ENCODE assay signal across 1 cellular context in genomic region chr7:22696672-22697071, GRCh38.
TF ChIP-seq lines count a peak whose summit lies in the region.

No MANE protein-coding gene starts in this region.

TF ChIP-seq in K562, 482 proteins besides CTCF, POLR2A, EP300 and RAD21 (continued from another document and continues in another):
- TF ChIP-seq AFF1 (IDR thresholded peaks at IDR 0.05; ENCODE audit: low read depth in 1 of 2, partially characterized antibody in 2 of 2) (peak in 1 of 2 experiments; percentile 35), POLR3G (IDR thresholded peaks at IDR 0.05; ENCODE audit: extremely low read depth, insufficient read length, insufficient replicate concordance) (no peak), ZBTB8A (IDR thresholded peaks at IDR 0.05; ENCODE audit: partially characterized antibody) (no peak), CEBPB (tag; IDR thresholded peaks at IDR 0.05) (no peak), ATF3 (IDR thresholded peaks at IDR 0.05) (peak; percentile 66), ATF3 (CRISPR knock-in tag; conservative IDR thresholded peaks at IDR 0.05) (no peak; the same call in 1 of the 2 replicates), ARID4B (CRISPR knock-in tag; IDR thresholded peaks at IDR 0.05) (no peak), ZNF133 (CRISPR knock-in tag; IDR thresholded peaks at IDR 0.05) (no peak), TCF7 (IDR thresholded peaks at IDR 0.05; ENCODE audit: borderline replicate concordance) (no peak), PCBP1 (IDR thresholded peaks at IDR 0.05; ENCODE audit: low read depth, low read length, poor library complexity, severe bottlenecking) (no peak), TOE1 (IDR thresholded peaks at IDR 0.05; ENCODE audit: borderline replicate concordance) (no peak), TOE1 (CRISPR knock-in tag; IDR thresholded peaks at IDR 0.05; ENCODE audit: borderline replicate concordance, low read depth) (no peak), MAFK (IDR thresholded peaks at IDR 0.05; ENCODE audit: low read length) (no peak), RBM14 (IDR thresholded peaks at IDR 0.05; ENCODE audit: borderline replicate concordance, insufficient read depth, low read depth, low read length) (no peak), MTA3 (IDR thresholded peaks at IDR 0.05; ENCODE audit: borderline replicate concordance) (0 out of 2 replicates have a peak, but pooled peaks have one; percentile 42), ZKSCAN8 (CRISPR knock-in tag; IDR thresholded peaks at IDR 0.05) (no peak), PKNOX1 (IDR thresholded peaks at IDR 0.05) (peak; percentile 62), PREB (CRISPR knock-in tag; IDR thresholded peaks at IDR 0.05) (no peak), TAF7 (tag; IDR thresholded peaks at IDR 0.05) (no peak), NFXL1 (CRISPR knock-in tag; IDR thresholded peaks at IDR 0.05) (0 out of 2 replicates have a peak, but pooled peaks have one; percentile 46), HINFP (tag; conservative IDR thresholded peaks at IDR 0.05; ENCODE audit: low read depth) (no peak), SMAD3 (CRISPR knock-in tag; conservative IDR thresholded peaks at IDR 0.05) (0 out of 2 replicates have a peak, but pooled peaks have one; percentile 6), MXI1 (IDR thresholded peaks at IDR 0.05; ENCODE audit: low read depth, low read length) (no peak), AFF4 (CRISPR knock-in tag; IDR thresholded peaks at IDR 0.05) (no peak), CHD4 (IDR thresholded peaks at IDR 0.05; ENCODE audit: insufficient read depth, insufficient replicate concordance, low read depth, low read length, poor library complexity, severe bottlenecking) (no peak), ETS2 (tag; IDR thresholded peaks at IDR 0.05; ENCODE audit: borderline replicate concordance, poor library complexity, severe bottlenecking) (no peak), ZBTB7A (IDR thresholded peaks at IDR 0.05; ENCODE audit: borderline replicate concordance, control insufficient read depth, low read depth, low read length) (no peak), NCOR1 (IDR thresholded peaks at IDR 0.05) (peak; percentile 61), ELF1 (tag; IDR thresholded peaks at IDR 0.05) (no peak), HSF4 (CRISPR knock-in tag; IDR thresholded peaks at IDR 0.05; ENCODE audit: borderline replicate concordance) (no peak), KLF16 (IDR thresholded peaks at IDR 0.05) (no peak), ZBED1 (IDR thresholded peaks at IDR 0.05) (no peak), EHMT2 (IDR thresholded peaks at IDR 0.05) (0 out of 2 replicates have a peak, but pooled peaks have one; percentile 20), MLX (CRISPR knock-in tag; conservative IDR thresholded peaks at IDR 0.05) (no peak), ZNF24 (IDR thresholded peaks at IDR 0.05) (no peak), HOXB6 (CRISPR knock-in tag; IDR thresholded peaks at IDR 0.05; ENCODE audit: borderline replicate concordance) (no peak), ARID3A (IDR thresholded peaks at IDR 0.05; ENCODE audit: borderline replicate concordance, low read depth, low read length) (peak; percentile 59; the same call in 1 of the 2 replicates), NR4A1 (CRISPR knock-in tag; IDR thresholded peaks at IDR 0.05) (no peak), NR4A1 (tag; IDR thresholded peaks at IDR 0.05) (peak; percentile 51; the same call in 1 of the 2 replicates), HNRNPLL (IDR thresholded peaks at IDR 0.05; ENCODE audit: low read depth, low read length, poor library complexity, severe bottlenecking) (no peak), PRMT5 (CRISPR knock-in tag; IDR thresholded peaks at IDR 0.05) (no peak), ZNF217 (CRISPR knock-in tag; IDR thresholded peaks at IDR 0.05) (no peak), ZNF586 (CRISPR knock-in tag; conservative IDR thresholded peaks at IDR 0.05) (no peak)
